13 cellular contexts compared by ENCODE assay signal in genomic region chr9:107141967-107142366, GRCh38.
DNase-seq lines count a peak whose midpoint lies in the region; ATAC-seq and FAIRE-seq lines count a peak whose summit lies in the region.
"Had no signal": no experiment of that assay in that cellular context is flagged by ENCODE, and none has a peak within 500 bp of the region (broad histone marks: within the 10 kb centered on the region; RNA-seq: fewer than 3 reads in every experiment).

No MANE protein-coding gene starts in this region.

- DNase-seq in DMS53 (lab: John Stamatoyannopoulos, UW) (peak; percentile 24), DMS53 treated with DMSO at 0.1 percent for 48 hours (lab: John Stamatoyannopoulos, UW; ENCODE audit: unreplicated experiment) (no peak), NCI-H82 treated with DMSO at 0.1 percent for 48 hours (lab: John Stamatoyannopoulos, UW; ENCODE audit: unreplicated experiment) (peak; percentile 10), dermis blood vessel endothelial cell (peak; percentile 33), small intestine (peak; percentile 21), SHP77 (lab: John Stamatoyannopoulos, UW) (no peak)
- DNase-seq: activated CD8-positive, alpha-beta memory T cell treated with anti-CD3 and anti-CD28 coated beads, Interleukin-2, amount 10 ng/mL, durations not matched to agents 7 days and 5 days; T-cell had no signal

- no peaks in the 10 kb centered on the region for H3K27me3 ChIP-seq in small intestine (ENCODE audit: control insufficient read depth in 2 of 2, insufficient read depth in 2 of 2, low read length in 2 of 2)

- H3K27ac ChIP-seq in small intestine (ENCODE audit: low read depth in 1 of 2, low read length in 1 of 2): no peak overlapping the region
- H3K27ac ChIP-seq: heart left ventricle had no signal

- no peak for FAIRE-seq in small intestine (lab: Jason Lieb, UNC)
- FAIRE-seq: A204.1, GM12892 had no signal

- no peak overlapping the region for H3K4me3 ChIP-seq in small intestine (ENCODE audit: low read depth in 1 of 2, low read length in 2 of 2)
- H3K4me3 ChIP-seq: heart left ventricle had no signal

- no peaks in the 10 kb centered on the region for H3K9me3 ChIP-seq in small intestine (ENCODE audit: control insufficient read depth, low read depth)
- H3K9me3 ChIP-seq: heart left ventricle had no signal

- H3K4me1 ChIP-seq in small intestine (ENCODE audit: control insufficient read depth in 2 of 2, insufficient read depth in 1 of 2, low read depth in 1 of 2, low read length in 1 of 2): no peaks in the 10 kb centered on the region

- ATAC-seq in GM18858 (IDR thresholded peaks at IDR 0.05; ENCODE audit: unreplicated experiment) (no peak), GM21390 (IDR thresholded peaks at IDR 0.05; ENCODE audit: unreplicated experiment) (no peak)
- ATAC-seq: activated CD8-positive, alpha-beta memory T cell treated with anti-CD3 and anti-CD28 coated beads, Interleukin-2, amount 10 ng/mL, durations not matched to agents 7 days and 5 days; T-cell had no signal

- 77 to 88% (median 82%) methylated on average over 5 of the region's 5 CpGs for WGBS in small intestine, 3 donors

- H3K36me3 ChIP-seq in small intestine (ENCODE audit: control insufficient read depth in 2 of 2, insufficient read depth in 2 of 2, low read length in 2 of 2): no peaks in the 10 kb centered on the region
- H3K36me3 ChIP-seq: heart left ventricle had no signal

Comparison
In these comparisons a context has a peak if more than half of its experiments do, and no peak if none do; other contexts are left out.
1. DNase-seq: peak in DMS53 (single experiment), NCI-H82 treated with DMSO at 0.1 percent for 48 hours (single experiment), dermis blood vessel endothelial cell (single experiment) and small intestine (single experiment); none in DMS53 treated with DMSO at 0.1 percent for 48 hours (single experiment) and SHP77 (0 of 2).